In genomic region chr16:351804-352520, GRCh38 we compare ENCODE assay signal across 8 cellular contexts. TPM values are rescaled to one million over a fixed set of nuclear protein-coding genes. Genes with fewer than 3 reads are reported as not detected.
DNase-seq lines count a peak whose midpoint lies in the region; ATAC-seq and TF ChIP-seq lines count a peak whose summit lies in the region.

No MANE protein-coding gene starts in this region.

- H2AK9ac ChIP-seq in IMR-90 (replicated peaks; ENCODE audit: low read depth, low read length, poor library complexity): peak overlapping the region; percentile 98

- no peak overlapping the region for H4K91ac ChIP-seq in IMR-90 (ENCODE audit: insufficient read depth, low read depth, low read length)

- H4K5ac ChIP-seq in IMR-90 (ENCODE audit: low read depth, low read length): no peak overlapping the region

- H3K14ac ChIP-seq in IMR-90 (replicated peaks; ENCODE audit: low read depth, low read length): 0 out of 2 replicates have a peak overlapping the region, but pooled peaks have one; percentile 31

- no peaks in the 10 kb centered on the region for H3K9me3 ChIP-seq in IMR-90 (ENCODE audit: control insufficient read depth, insufficient read depth, low read length)
- no peaks in the 10 kb centered on the region for H3K9me3 ChIP-seq in adipocyte (ENCODE audit: control insufficient read depth, low read length)

- H2BK20ac ChIP-seq in IMR-90 (ENCODE audit: low read depth, low read length): no peak overlapping the region

- dilution Hi-C loops in IMR-90 (cut with HindIII; ENCODE audit: low sequenced_read_pairs, unreplicated experiment): no loop called here

- no peaks in the 10 kb centered on the region for H3K27me3 Mint-ChIP-seq in Calu3 (ENCODE audit: unreplicated experiment)
- peaks cover 6 to 28% (median 9%) of the 10 kb centered on the region in 3 donors for H3K27me3 Mint-ChIP-seq in immature natural killer cell (ENCODE audit: low read depth in 3 of 3)
- no peaks in the 10 kb centered on the region for H3K27me3 Mint-ChIP-seq in stimulated activated naive B cell treated with anti-CD40 and anti-IgM and Interleukin-4, amounts not matched to agents 10 μg/mL and 1 μg/mL and 100 μg/mL, for 72 hours

- H3K79me1 ChIP-seq in IMR-90 (ENCODE audit: low read depth in 1 of 2, low read length in 2 of 2): peaks cover 40 to 47% of the 10 kb centered on the region in 2 experiments

- in situ Hi-C loops in IMR-90 (cut with MboI; ENCODE audit: low sequenced_read_pairs): no loop called here

- peaks cover 11% of the 10 kb centered on the region for H3K9me1 ChIP-seq in IMR-90 (ENCODE audit: insufficient read depth, low read length)

- H3K4me2 ChIP-seq in IMR-90 (ENCODE audit: low read depth, low read length): peak overlapping the region; percentile 80

- H3K9me3 Mint-ChIP-seq in Calu3 (ENCODE audit: low read depth, unreplicated experiment) (no peaks in the 10 kb centered on the region), immature natural killer cell (no peaks in the 10 kb centered on the region)
- no peaks in the 10 kb centered on the region for H3K9me3 Mint-ChIP-seq in stimulated activated naive B cell treated with anti-CD40 and anti-IgM and Interleukin-4, amounts not matched to agents 10 μg/mL and 1 μg/mL and 100 μg/mL, for 72 hours

- peak overlapping the region; percentile 38 for H3K56ac ChIP-seq in IMR-90 (ENCODE audit: extremely low read depth, insufficient read depth, low read length)

- H4K8ac ChIP-seq in IMR-90 (ENCODE audit: low read depth in 2 of 2, low read length in 2 of 2): peak overlapping the region in 1 of 2 experiments; percentile 78; a peak in 2 of 4 replicates

- H3K4ac ChIP-seq in IMR-90 (ENCODE audit: low read depth, low read length): peak overlapping the region; percentile 69; the same call in 1 of the 2 replicates

- CTCF ChIA-PET in Calu3 (lab: Charles Lee) (interaction anchor here (0.6 to 1.0 kb wide), 5 partner anchors 12 to 1489 kb away, joined by 3 to 14 read pairs (median 8); partner anchors contain the start of gene LUC7L), IMR-90 (lab: Yijun Ruan, JAX) (no interaction called here)

- POLR2A ChIA-PET in IMR-90 (lab: Charles Lee; ENCODE audit: unreplicated experiment): interaction anchor here (0.6 kb wide), 2 partner anchors 21 to 34 kb away, joined by 4 to 9 read pairs; no protein-coding TSS in a partner anchor

- H3K27ac Mint-ChIP-seq in Calu3 (ENCODE audit: unreplicated experiment) (peak overlapping the region; percentile 36), immature natural killer cell (peak overlapping the region; percentile 90 to 98 (median 96))
- H3K27ac Mint-ChIP-seq in stimulated activated naive B cell treated with anti-CD40 and anti-IgM and Interleukin-4, amounts not matched to agents 10 μg/mL and 1 μg/mL and 100 μg/mL, for 72 hours: peak overlapping the region; percentile 84

- no peaks in the 10 kb centered on the region for H3K27me3 ChIP-seq in IMR-90 (ENCODE audit: control insufficient read depth, insufficient read depth, low read length)
- H3K27me3 ChIP-seq in adipocyte (replicated peaks; ENCODE audit: control insufficient read depth, insufficient read depth, low read length): no peaks in the 10 kb centered on the region

- H3K4me1 Mint-ChIP-seq in Calu3 (ENCODE audit: low read depth, unreplicated experiment): peaks cover 23% of the 10 kb centered on the region
- peaks cover 72% of the 10 kb centered on the region in 2 donors for H3K4me1 Mint-ChIP-seq in immature natural killer cell
- peaks cover 22 to 46% of the 10 kb centered on the region in 2 donors for H3K4me1 Mint-ChIP-seq in stimulated activated naive B cell treated with anti-CD40 and anti-IgM and Interleukin-4, amounts not matched to agents 10 μg/mL and 1 μg/mL and 100 μg/mL, for 72 hours

- peak overlapping the region; percentile 1; the same call in 1 of the 2 replicates for H2AK5ac ChIP-seq in IMR-90 (ENCODE audit: low read depth, low read length)

- TF ChIP-seq CTCF in Calu3 (IDR thresholded peaks at IDR 0.05; ENCODE audit: unreplicated experiment) (no peak), IMR-90 (conservative IDR thresholded peaks at IDR 0.05; ENCODE audit: low read depth, low read length) (no peak)

- H2BK15ac ChIP-seq in IMR-90 (ENCODE audit: low read depth, low read length): no peak overlapping the region; the same call in 2 of the 3 replicates

- no peak for TF ChIP-seq POLR2A in IMR-90 (IDR thresholded peaks at IDR 0.05; ENCODE audit: low read depth, low read length)

- peaks cover 32% of the 10 kb centered on the region for H4K20me1 ChIP-seq in IMR-90 (ENCODE audit: insufficient read depth, low read length)

- peak; percentile 34 for DNase-seq in Calu3
- DNase-seq in IMR-90: no peak
- DNase-seq in adipocyte (ENCODE audit: low read depth): peak; percentile 64
- DNase-seq in immature natural killer cell: no peak
- DNase-seq in stimulated activated naive B cell treated with anti-CD40 and anti-IgM and Interleukin-4, amounts not matched to agents 10 μg/mL and 1 μg/mL and 100 μg/mL, for 72 hours: no peak
- no peak for DNase-seq in GDM1 (lab: John Stamatoyannopoulos, UW)

- H3K9ac ChIP-seq in IMR-90 (ENCODE audit: low read depth, low read length): peak overlapping the region; percentile 74
- peak overlapping the region; percentile 85 for H3K9ac ChIP-seq in adipocyte (ENCODE audit: low read length)

- BruUV-seq in Calu3 (replicated peaks; lab: Mats Ljungman, UMichigan): no TSS peak
- no TSS peak for BruUV-seq in IMR-90 (replicated peaks; lab: Mats Ljungman, UMichigan)

- H3K36me3 ChIP-seq in IMR-90 (ENCODE audit: control insufficient read depth, insufficient read depth, low read length): peaks cover 6% of the 10 kb centered on the region; the same call in 1 of the 2 replicates
- no peaks in the 10 kb centered on the region for H3K36me3 ChIP-seq in adipocyte (ENCODE audit: control insufficient read depth, insufficient read depth, low read length, severe bottlenecking)

- H3K18ac ChIP-seq in IMR-90 (ENCODE audit: low read depth, low read length): no peak overlapping the region

- H3K36me3 Mint-ChIP-seq in Calu3 (ENCODE audit: insufficient read depth, unreplicated experiment) (peaks cover 31% of the 10 kb centered on the region), immature natural killer cell (peaks cover 6 to 13% (median 6%) of the 10 kb centered on the region in 3 donors)
- H3K36me3 Mint-ChIP-seq in stimulated activated naive B cell treated with anti-CD40 and anti-IgM and Interleukin-4, amounts not matched to agents 10 μg/mL and 1 μg/mL and 100 μg/mL, for 72 hours: peaks cover 11 to 18% of the 10 kb centered on the region in 2 donors

- intact Hi-C loops in Calu3 (cut with micrococcal nuclease; ENCODE audit: unreplicated experiment): no loop called here
- intact Hi-C loops in IMR-90 (cut with micrococcal nuclease): loop anchor here (2.0 kb wide), 1 partner anchor 117 kb away; the partner anchor contains the start of gene FAM234A

- H2BK120ac ChIP-seq in IMR-90 (ENCODE audit: low read depth, low read length): no peak overlapping the region

- 0% methylated on average over 52 of the region's 95 CpGs; no CpG with 5 or more reads in 1 of the 2 experiments for WGBS in IMR-90 (ENCODE audit: extremely low coverage in 2 of 2, insufficient read length in 1 of 2), 2 experiments

- no peak overlapping the region; the same call in 1 of the 2 replicates for H3K23ac ChIP-seq in IMR-90 (ENCODE audit: low read depth, low read length)

- ATAC-seq in GM21381 (IDR thresholded peaks at IDR 0.05; ENCODE audit: unreplicated experiment) (peak; percentile 24), IMR-90 (ENCODE audit: low read depth) (peak; percentile 40), HG02938 (IDR thresholded peaks at IDR 0.05; ENCODE audit: unreplicated experiment) (no peak)
- peak; percentile 37 to 38 for ATAC-seq in stimulated activated naive B cell treated with anti-CD40 and anti-IgM and Interleukin-4, amounts not matched to agents 10 μg/mL and 1 μg/mL and 100 μg/mL, for 72 hours (replicated peaks)

- H3K4me3 ChIP-seq in IMR-90 (ENCODE audit: insufficient read depth, low read depth, low read length): peak overlapping the region; percentile 57
- peak overlapping the region; percentile 84 for H3K4me3 ChIP-seq in adipocyte (ENCODE audit: low read length)

- H2BK5ac ChIP-seq in IMR-90 (ENCODE audit: low read depth, low read length, poor library complexity, severe bottlenecking): no peak overlapping the region

- peaks cover 5% of the 10 kb centered on the region; the same call in 1 of the 2 replicates for H3K4me1 ChIP-seq in IMR-90 (ENCODE audit: control insufficient read depth, insufficient read depth, low read length)
- H3K4me1 ChIP-seq in adipocyte (ENCODE audit: control insufficient read depth, insufficient read depth, low read length): no peaks in the 10 kb centered on the region

- no peak for TF ChIP-seq RAD21 in IMR-90 (IDR thresholded peaks at IDR 0.05; ENCODE audit: low read length)

- H3K4me3 Mint-ChIP-seq in Calu3 (ENCODE audit: low read depth, unreplicated experiment): peak overlapping the region; percentile 71
- H3K4me3 Mint-ChIP-seq in immature natural killer cell: peak overlapping the region; percentile 90 to 96 (median 92)
- H3K4me3 Mint-ChIP-seq in stimulated activated naive B cell treated with anti-CD40 and anti-IgM and Interleukin-4, amounts not matched to agents 10 μg/mL and 1 μg/mL and 100 μg/mL, for 72 hours: peak overlapping the region; percentile 82 to 84

- peak overlapping the region; percentile 18; the same call in 1 of the 2 replicates for H3K27ac ChIP-seq in IMR-90 (ENCODE audit: insufficient read depth, low read length)

- peak overlapping the region; percentile 89 for H2AFZ ChIP-seq in IMR-90 (replicated peaks; ENCODE audit: low read length, poor library complexity)

RNA-seq across cellular contexts. Expression of gene AXIN1, which starts 0.6 kb away (rescaled TPM):
- total RNA-seq in Calu3 (2022) (49.8 and 52.5 TPM in 2 replicates), IMR-90 (2012; rRNA removed) (10.9 and 11.9 TPM in 2 replicates)
- polyA plus RNA-seq in IMR-90 (2012; rRNA removed) (14.2 and 15.1 TPM in 2 replicates), immature natural killer cell (10 to 100 TPM in 1 of 3 donors, 1 to 10 TPM in 2; 1.9 to 12.5 (median 5.2) TPM)
- 18.6 and 22.1 TPM in 2 replicates for polyA plus RNA-seq in IMR-90 (2012; cell fraction: cytosol; rRNA removed)
- polyA plus RNA-seq in IMR-90 (2012; cell fraction: nucleus; rRNA removed; ENCODE audit: low replicate concordance): 19.0 and 28.1 TPM in 2 replicates

RNA-seq across cellular contexts. Expression of gene MRPL28, which starts 18.4 kb away (rescaled TPM):
- total RNA-seq in Calu3 (2022) (115 and 126 TPM in 2 replicates), IMR-90 (2012; rRNA removed) (104 and 106 TPM in 2 replicates)
- polyA plus RNA-seq in IMR-90 (2012; rRNA removed) (181 and 255 TPM in 2 replicates), immature natural killer cell (100 to 1,000 TPM in 2 of 3 donors, 10 to 100 TPM in 1; 98.6 to 139 (median 106) TPM)
- 224 and 350 TPM in 2 replicates for polyA plus RNA-seq in IMR-90 (2012; cell fraction: cytosol; rRNA removed)
- polyA plus RNA-seq in IMR-90 (2012; cell fraction: nucleus; rRNA removed; ENCODE audit: low replicate concordance): 81.5 and 129 TPM in 2 replicates

RNA-seq across cellular contexts. Expression of gene PGAP6, which starts 29.8 kb away (rescaled TPM):
- total RNA-seq in Calu3 (2022) (70.0 and 78.5 TPM in 2 replicates), IMR-90 (2012; rRNA removed) (49.1 and 56.1 TPM in 2 replicates)
- polyA plus RNA-seq in IMR-90 (2012; rRNA removed) (124 and 125 TPM in 2 replicates), immature natural killer cell (10 to 100 TPM; 16.0 to 35.9 (median 23.7) TPM)
- polyA plus RNA-seq in IMR-90 (2012; cell fraction: cytosol; rRNA removed): 60.8 and 173 TPM in 2 replicates
- polyA plus RNA-seq in IMR-90 (2012; cell fraction: nucleus; rRNA removed; ENCODE audit: low replicate concordance): 138 and 443 TPM in 2 replicates

RNA-seq across cellular contexts. Expression of gene NME4, which starts 45.0 kb away (rescaled TPM):
- 88.2 and 96.5 TPM in 2 replicates for total RNA-seq in Calu3 (2022)
- 123 and 124 TPM in 2 replicates for total RNA-seq in IMR-90 (2012; rRNA removed)
- 288 and 406 TPM in 2 replicates for polyA plus RNA-seq in IMR-90 (2012; rRNA removed)
- 464 and 725 TPM in 2 replicates for polyA plus RNA-seq in IMR-90 (2012; cell fraction: cytosol; rRNA removed)
- polyA plus RNA-seq in IMR-90 (2012; cell fraction: nucleus; rRNA removed; ENCODE audit: low replicate concordance): 233 and 407 TPM in 2 replicates
- polyA plus RNA-seq in immature natural killer cell: 10 to 100 TPM; 30.4 to 53.7 (median 36.5) TPM

RNA-seq across cellular contexts. Expression of gene DECR2, which starts 49.7 kb away (rescaled TPM):
- total RNA-seq in Calu3 (2022): 41.2 and 49.6 TPM in 2 replicates
- 3.9 TPM in 2 replicates for total RNA-seq in IMR-90 (2012; rRNA removed)
- polyA plus RNA-seq in IMR-90 (2012; rRNA removed): 26.7 and 29.6 TPM in 2 replicates
- 14.9 and 32.6 TPM in 2 replicates for polyA plus RNA-seq in IMR-90 (2012; cell fraction: cytosol; rRNA removed)
- polyA plus RNA-seq in IMR-90 (2012; cell fraction: nucleus; rRNA removed; ENCODE audit: low replicate concordance): 68.9 and 165 TPM in 2 replicates
- 10 to 100 TPM in 1 of 3 donors, 1 to 10 TPM in 2; 3.6 to 12.9 (median 5.4) TPM for polyA plus RNA-seq in immature natural killer cell

Comparison
In these comparisons a context has a peak if more than half of its experiments do, and no peak if none do; other contexts are left out.
1. DNase-seq: peak in Calu3 (single experiment) and adipocyte (single experiment); none in IMR-90 (single experiment), immature natural killer cell (0 of 3), stimulated activated naive B cell treated with anti-CD40 and anti-IgM and Interleukin-4, amounts not matched to agents 10 μg/mL and 1 μg/mL and 100 μg/mL, for 72 hours (single experiment) and GDM1 (single experiment).
2. H3K27ac Mint-ChIP-seq: peak in every context shown above with its lines; median percentile 96 in immature natural killer cell; 84 in stimulated activated naive B cell treated with anti-CD40 and anti-IgM and Interleukin-4, amounts not matched to agents 10 μg/mL and 1 μg/mL and 100 μg/mL, for 72 hours; 36 in Calu3.
3. Peak in every context shown above with its lines, with median percentiles within 50 percentile points of each other: H3K4me3 Mint-ChIP-seq.